Comparison of ENCODE assay signal across 8 cellular contexts in genomic region chr6:32968093-32968769, GRCh38. TPM values are rescaled to one million over a fixed set of nuclear protein-coding genes. Genes with fewer than 3 reads are reported as not detected.
A peak's percentile ranks its signal among the peaks of the same experiment; 100 is the strongest.
DNase-seq lines count a peak whose midpoint lies in the region; ATAC-seq and TF ChIP-seq lines count a peak whose summit lies in the region.

BRD2 (plus strand) TSS chr6:32968594; CDS start chr6:32972899, 4,305 bp downstream.

- peak within 1 kb of the TSS; percentile 99 for H3K27ac Mint-ChIP-seq in memory B cell

- H3K27me3 ChIP-seq in BJ (ENCODE audit: control insufficient read depth, insufficient read depth, low read length), result no peaks in the 10 kb centered on the region
- H3K27me3 ChIP-seq in effector memory CD4-positive, alpha-beta T cell (replicated peaks; ENCODE audit: control insufficient read depth, insufficient read depth, low read length, poor library complexity, severe bottlenecking), result no peaks in the 10 kb centered on the region

- H3K9me3 ChIP-seq in effector memory CD4-positive, alpha-beta T cell (ENCODE audit: control insufficient read depth, low read length), result no peaks in the 10 kb centered on the region

- H3K4me3 ChIP-seq in BJ (ENCODE audit: low read depth, low read length), result peak within 1 kb of the TSS; percentile 74
- peak within 1 kb of the TSS; percentile 92 for H3K4me3 ChIP-seq in effector memory CD4-positive, alpha-beta T cell (ENCODE audit: insufficient read depth, low read depth, low read length, poor library complexity, severe bottlenecking)

- peaks cover 12% of the 10 kb centered on the region for H3K36me3 Mint-ChIP-seq in memory B cell

- no peaks in the 10 kb centered on the region for H3K9me3 Mint-ChIP-seq in memory B cell

- peak within 1 kb of the TSS; percentile 98 for H3K4me3 Mint-ChIP-seq in memory B cell

- TF ChIP-seq CTCF in BJ (IDR thresholded peaks at IDR 0.05; ENCODE audit: insufficient read depth, low read depth, low read length), result no peak

- DNase-seq in BJ (ENCODE audit: low read depth), result peak; percentile 67
- DNase-seq in HT-29 (ENCODE audit: low spot score), result peak; percentile 98
- DNase-seq in NOMO-1 treated with DMSO at 0.1 percent for 48 hours (lab: John Stamatoyannopoulos, UW; ENCODE audit: unreplicated experiment), result peak; percentile 94
- peak; percentile 94 for DNase-seq in activated CD8-positive, alpha-beta memory T cell treated with anti-CD3 and anti-CD28 coated beads for 4 hours (ENCODE audit: low read depth in 2 of 2)
- peak; percentile 92 to 96 (median 94) for DNase-seq in effector memory CD4-positive, alpha-beta T cell
- DNase-seq in memory B cell (ENCODE audit: low spot score in 2 of 2), result peak; percentile 96
- peak; percentile 95 for DNase-seq in stimulated activated CD8-positive, alpha-beta memory T cell treated with anti-CD3 and anti-CD28 coated beads, Interleukin-12 subunit alpha, Interleukin-12 subunit beta, amount 100 ng/mL, for 1 hour (ENCODE audit: low read depth)

- POLR2A ChIA-PET in BJ (lab: Charles Lee), result interaction anchor here (0.5 kb wide), 1 partner anchor 13 kb away, joined by 6 read pairs; no protein-coding TSS in a partner anchor

- peaks cover 29% of the 10 kb centered on the region for H3K4me1 Mint-ChIP-seq in memory B cell

- ATAC-seq in GM19372 (IDR thresholded peaks at IDR 0.05; ENCODE audit: low read depth, unreplicated experiment) (peak; percentile 30), memory B cell (ENCODE audit: low read depth) (peak; percentile 47)

- H3K27ac ChIP-seq in effector memory CD4-positive, alpha-beta T cell (ENCODE audit: insufficient read depth, low read length, poor library complexity, severe bottlenecking), result peak within 1 kb of the TSS; percentile 97

- no peaks in the 10 kb centered on the region for H3K27me3 Mint-ChIP-seq in memory B cell

- peaks cover 25% of the 10 kb centered on the region for H3K4me1 ChIP-seq in effector memory CD4-positive, alpha-beta T cell (ENCODE audit: control insufficient read depth, insufficient read depth, low read length, poor library complexity, severe bottlenecking)

- H3K36me3 ChIP-seq in BJ (ENCODE audit: control insufficient read depth, insufficient read depth, low read length), result peaks cover 10% of the 10 kb centered on the region
- peaks cover 10% of the 10 kb centered on the region for H3K36me3 ChIP-seq in effector memory CD4-positive, alpha-beta T cell (ENCODE audit: control insufficient read depth, insufficient read depth, low read length)

- CTCF ChIA-PET in BJ (lab: Yijun Ruan, JAX), result interaction anchor here (1.2 to 4.7 kb wide), 7 partner anchors 11 to 130 kb away, joined by 3 to 61 read pairs (median 9); partner anchors contain the start of genes HLA-DMA and TAP2

RNA-seq across cellular contexts. Expression of gene BRD2, which starts in this region (rescaled TPM):
- polyA plus RNA-seq in BJ (2011; rRNA removed), result 110 and 128 TPM in 2 replicates
- 64.2 and 92.8 TPM in 2 replicates for polyA minus RNA-seq in BJ (2011; rRNA and poly(A)+ RNA removed)
- total RNA-seq in HT-29 (2014; rRNA removed; shearing (Covaris generic)), result 144 and 147 TPM in 2 replicates

Comparison
In these comparisons a context has a peak if more than half of its experiments do, and no peak if none do; other contexts are left out.
1. Peak in every context shown above with its lines: DNase-seq, ATAC-seq, H3K4me3 ChIP-seq and H3K27ac ChIP-seq.